ENCODE assay signal across 29 cellular contexts in genomic region chr22:22407061-22407460, GRCh38.
DNase-seq lines count a peak whose midpoint lies in the region; ATAC-seq, FAIRE-seq and TF ChIP-seq lines count a peak whose summit lies in the region.
"Had no signal": no experiment of that assay in that cellular context is flagged by ENCODE, and none has a peak within 500 bp of the region (broad histone marks: within the 10 kb centered on the region; RNA-seq: fewer than 3 reads in every experiment).

No MANE protein-coding gene starts in this region.

- peaks cover 5% of the 10 kb centered on the region for H3K27me3 ChIP-seq in bronchial epithelial cell (ENCODE audit: control insufficient read depth, insufficient read depth, low read length)
- H3K27me3 ChIP-seq in esophagus squamous epithelium = peaks cover 0 to 34% (median 0%) of the 10 kb centered on the region in 4 donors
- H3K27me3 ChIP-seq: BE2C, SJCRH30 had no signal

- no peak for TF ChIP-seq POLR2A in esophagus squamous epithelium (IDR thresholded peaks at IDR 0.05)

- FAIRE-seq in bronchial epithelial cell (lab: Jason Lieb, UNC) = peak; percentile 60
- FAIRE-seq: G401.6, HepG2 had no signal

- no peaks in the 10 kb centered on the region for H3K36me3 Mint-ChIP-seq in activated CD8-positive, alpha-beta T cell treated with anti-CD3 and anti-CD28 coated beads, Interleukin-2, amount 10 ng/mL, durations not matched to agents 7 days and 5 days (ENCODE audit: low read depth)
- no peaks in the 10 kb centered on the region for H3K36me3 Mint-ChIP-seq in activated CD8-positive, alpha-beta T cell treated with anti-CD3 and anti-CD28 coated beads for 36 hours (ENCODE audit: low read depth)
- H3K36me3 Mint-ChIP-seq in naive B cell = no peaks in the 10 kb centered on the region
- H3K36me3 Mint-ChIP-seq: CD4-positive, CD25-positive, alpha-beta regulatory T cell had no signal

- no peaks in the 10 kb centered on the region for H3K4me1 ChIP-seq in esophagus squamous epithelium
- H3K4me1 ChIP-seq: BE2C, HAP-1 had no signal

- H3K4me3 ChIP-seq in bronchial epithelial cell (ENCODE audit: low read depth, low read length) = no peak overlapping the region
- no peak overlapping the region for H3K4me3 ChIP-seq in esophagus squamous epithelium
- H3K4me3 ChIP-seq: GM23338, HAP-1, SJCRH30 had no signal

- H3K4me3 Mint-ChIP-seq in activated CD8-positive, alpha-beta T cell treated with anti-CD3 and anti-CD28 coated beads, Interleukin-2, amount 10 ng/mL, durations not matched to agents 7 days and 5 days = no peak overlapping the region
- no peak overlapping the region for H3K4me3 Mint-ChIP-seq in activated CD8-positive, alpha-beta T cell treated with anti-CD3 and anti-CD28 coated beads for 36 hours
- H3K4me3 Mint-ChIP-seq in naive B cell = no peak overlapping the region
- H3K4me3 Mint-ChIP-seq: CD4-positive, CD25-positive, alpha-beta regulatory T cell; GM23338; HFFc6 had no signal

- H3K9me3 Mint-ChIP-seq in activated CD8-positive, alpha-beta T cell treated with anti-CD3 and anti-CD28 coated beads, Interleukin-2, amount 10 ng/mL, durations not matched to agents 7 days and 5 days (ENCODE audit: insufficient read depth) = no peaks in the 10 kb centered on the region
- no peaks in the 10 kb centered on the region for H3K9me3 Mint-ChIP-seq in activated CD8-positive, alpha-beta T cell treated with anti-CD3 and anti-CD28 coated beads for 36 hours
- H3K9me3 Mint-ChIP-seq in naive B cell = no peaks in the 10 kb centered on the region
- H3K9me3 Mint-ChIP-seq: GM23338, HFFc6 had no signal

- H3K27ac Mint-ChIP-seq in activated CD8-positive, alpha-beta T cell treated with anti-CD3 and anti-CD28 coated beads, Interleukin-2, amount 10 ng/mL, durations not matched to agents 7 days and 5 days = no peak overlapping the region
- no peak overlapping the region for H3K27ac Mint-ChIP-seq in activated CD8-positive, alpha-beta T cell treated with anti-CD3 and anti-CD28 coated beads for 36 hours
- peak overlapping the region in 4 of 6 donors; percentile 5 to 79 (median 46) for H3K27ac Mint-ChIP-seq in naive B cell
- H3K27ac Mint-ChIP-seq: GM23338, HFFc6 had no signal

- H3K27ac ChIP-seq in esophagus squamous epithelium (no peak overlapping the region), caudate nucleus (ENCODE audit: low read depth, low read length) (no peak overlapping the region)
- H3K27ac ChIP-seq: 22Rv1, SJCRH30 had no signal

- no peak for ATAC-seq in activated CD8-positive, alpha-beta T cell treated with anti-CD3 and anti-CD28 coated beads, Interleukin-2, amount 10 ng/mL, durations not matched to agents 7 days and 5 days
- ATAC-seq in activated CD8-positive, alpha-beta T cell treated with anti-CD3 and anti-CD28 coated beads for 36 hours = no peak
- no peak for ATAC-seq in naive B cell (ENCODE audit: low read depth in 2 of 2)
- no peak for ATAC-seq in GM19463 (IDR thresholded peaks at IDR 0.05; ENCODE audit: unreplicated experiment)
- ATAC-seq: GM23338, HepG2, PC-3 had no signal

- CTCF ChIA-PET in activated CD8-positive, alpha-beta T cell treated with anti-CD3 and anti-CD28 coated beads, Interleukin-2, amount 10 ng/mL, durations not matched to agents 7 days and 5 days (lab: Charles Lee) = interaction anchor here (0.9 kb wide), 1 partner anchor 15 kb away, joined by 4 read pairs; no protein-coding TSS in a partner anchor
- CTCF ChIA-PET in activated CD8-positive, alpha-beta T cell treated with anti-CD3 and anti-CD28 coated beads for 36 hours (lab: Charles Lee) = interaction anchor here (1.3 kb wide), 1 partner anchor 58 kb away, joined by 4 read pairs; no protein-coding TSS in a partner anchor

- 69 to 74% methylated on average over 5 of the region's 5 CpGs for WGBS in esophagus squamous epithelium, 2 donors

- peak; percentile 9 for DNase-seq in activated CD8-positive, alpha-beta T cell treated with anti-CD3 and anti-CD28 coated beads, Interleukin-2, amount 10 ng/mL, durations not matched to agents 7 days and 5 days
- DNase-seq in activated CD8-positive, alpha-beta T cell treated with anti-CD3 and anti-CD28 coated beads for 36 hours = no peak
- DNase-seq in bronchial epithelial cell (ENCODE audit: low read depth) (no peak), naive B cell (no peak), esophagus squamous epithelium (lab: John Stamatoyannopoulos, UW) (no peak), hippocampal formation (lab: John Stamatoyannopoulos, UW) (no peak), caudate nucleus (lab: John Stamatoyannopoulos, UW) (no peak)
- DNase-seq: BE2C; CD4-positive, CD25-positive, alpha-beta regulatory T cell; COR-L47; DMS53; HFFc6; Kasumi-1; NCI-H1092 treated with DMSO at 0.1 percent for 48 hours; NCI-H1436; NCI-H187; NCI-H2081 treated with DMSO at 0.1 percent for 48 hours; NCI-H2171; NCI-H226; NCI-H524 treated with DMSO at 0.1 percent for 48 hours; NCI-H774; PC-3; SJCRH30 had no signal

- H3K4me1 Mint-ChIP-seq in activated CD8-positive, alpha-beta T cell treated with anti-CD3 and anti-CD28 coated beads, Interleukin-2, amount 10 ng/mL, durations not matched to agents 7 days and 5 days (ENCODE audit: low read depth) = peaks cover 5% of the 10 kb centered on the region
- no peaks in the 10 kb centered on the region for H3K4me1 Mint-ChIP-seq in activated CD8-positive, alpha-beta T cell treated with anti-CD3 and anti-CD28 coated beads for 36 hours (ENCODE audit: low read depth)
- peaks cover 62 to 78% (median 78%) of the 10 kb centered on the region in 3 donors for H3K4me1 Mint-ChIP-seq in naive B cell
- H3K4me1 Mint-ChIP-seq: CD4-positive, CD25-positive, alpha-beta regulatory T cell; GM23338 had no signal

- H3K9me3 ChIP-seq in esophagus squamous epithelium = no peaks in the 10 kb centered on the region
- H3K9me3 ChIP-seq: BE2C, HAP-1, SJCRH30 had no signal

- no peak for TF ChIP-seq CTCF in activated CD8-positive, alpha-beta T cell treated with anti-CD3 and anti-CD28 coated beads for 36 hours (IDR thresholded peaks at IDR 0.05)
- TF ChIP-seq CTCF in bronchial epithelial cell (IDR thresholded peaks at IDR 0.05; ENCODE audit: insufficient read depth, low read length, severe bottlenecking) (no peak), esophagus squamous epithelium (IDR thresholded peaks at IDR 0.05) (no peak)

- H3K36me3 ChIP-seq in bronchial epithelial cell (ENCODE audit: control insufficient read depth, insufficient read depth, low read length) = no peaks in the 10 kb centered on the region
- no peaks in the 10 kb centered on the region for H3K36me3 ChIP-seq in esophagus squamous epithelium
- H3K36me3 ChIP-seq: BE2C, HAP-1, SJCRH30 had no signal

- H3K27me3 Mint-ChIP-seq in activated CD8-positive, alpha-beta T cell treated with anti-CD3 and anti-CD28 coated beads, Interleukin-2, amount 10 ng/mL, durations not matched to agents 7 days and 5 days (ENCODE audit: low read depth) = peaks cover 28% of the 10 kb centered on the region
- peaks cover 17% of the 10 kb centered on the region for H3K27me3 Mint-ChIP-seq in activated CD8-positive, alpha-beta T cell treated with anti-CD3 and anti-CD28 coated beads for 36 hours
- H3K27me3 Mint-ChIP-seq in naive B cell = no peaks in the 10 kb centered on the region

- POLR2A ChIA-PET in activated CD8-positive, alpha-beta T cell treated with anti-CD3 and anti-CD28 coated beads, Interleukin-2, amount 10 ng/mL, durations not matched to agents 7 days and 5 days (lab: Charles Lee) = no interaction called here
- POLR2A ChIA-PET in activated CD8-positive, alpha-beta T cell treated with anti-CD3 and anti-CD28 coated beads for 36 hours (lab: Charles Lee) = no interaction called here

- intact Hi-C loops in activated CD8-positive, alpha-beta T cell treated with anti-CD3 and anti-CD28 coated beads for 36 hours (cut with micrococcal nuclease) = no loop called here
- intact Hi-C loops in esophagus squamous epithelium (cut with DNase I) = no loop called here

Comparison
In these comparisons a context has a peak if more than half of its experiments do, and no peak if none do; other contexts are left out.
1. H3K27ac Mint-ChIP-seq: peak in naive B cell (4 of 6); none in activated CD8-positive, alpha-beta T cell treated with anti-CD3 and anti-CD28 coated beads, Interleukin-2, amount 10 ng/mL, durations not matched to agents 7 days and 5 days (single experiment) and activated CD8-positive, alpha-beta T cell treated with anti-CD3 and anti-CD28 coated beads for 36 hours (single experiment).